1 cellular context compared by ENCODE assay signal in the genomic region with DNA sequence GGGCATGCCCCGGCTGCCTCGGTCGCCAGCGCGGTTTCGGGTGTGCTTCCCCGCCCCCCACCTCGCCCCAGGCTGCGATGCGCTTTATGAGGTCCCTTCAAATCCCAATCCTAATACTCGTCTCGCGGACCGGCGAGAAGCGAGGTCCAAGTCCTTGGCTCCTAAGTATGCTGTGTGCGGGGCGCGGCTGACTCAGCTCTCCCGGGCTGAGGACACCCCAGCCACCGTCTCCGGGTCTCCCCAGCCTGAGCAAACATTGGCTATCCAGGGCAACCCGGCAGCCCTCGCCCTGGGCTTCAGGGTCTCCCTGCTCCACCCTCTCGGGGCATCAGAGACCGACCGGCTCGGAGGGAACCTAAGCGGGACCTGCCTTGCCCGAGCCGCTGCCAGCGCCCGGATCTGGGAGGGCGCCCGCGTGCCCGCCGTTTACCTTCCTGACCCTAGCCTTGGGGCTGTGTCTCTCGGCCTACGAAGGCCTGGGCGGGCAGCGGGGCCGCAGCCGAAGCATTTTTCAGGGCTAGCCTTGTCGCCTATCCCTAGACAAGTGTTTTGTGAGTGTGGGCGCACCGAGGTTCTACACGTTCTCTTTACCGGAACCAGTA.
TF ChIP-seq lines count a peak whose summit lies in the region.

No MANE protein-coding gene starts in this region.

TF ChIP-seq in HepG2, 621 proteins besides CTCF, POLR2A, EP300 and RAD21 (continued from another document):
- TF ChIP-seq, protein P1, sequence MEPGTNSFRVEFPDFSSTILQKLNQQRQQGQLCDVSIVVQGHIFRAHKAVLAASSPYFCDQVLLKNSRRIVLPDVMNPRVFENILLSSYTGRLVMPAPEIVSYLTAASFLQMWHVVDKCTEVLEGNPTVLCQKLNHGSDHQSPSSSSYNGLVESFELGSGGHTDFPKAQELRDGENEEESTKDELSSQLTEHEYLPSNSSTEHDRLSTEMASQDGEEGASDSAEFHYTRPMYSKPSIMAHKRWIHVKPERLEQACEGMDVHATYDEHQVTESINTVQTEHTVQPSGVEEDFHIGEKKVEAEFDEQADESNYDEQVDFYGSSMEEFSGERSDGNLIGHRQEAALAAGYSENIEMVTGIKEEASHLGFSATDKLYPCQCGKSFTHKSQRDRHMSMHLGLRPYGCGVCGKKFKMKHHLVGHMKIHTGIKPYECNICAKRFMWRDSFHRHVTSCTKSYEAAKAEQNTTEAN (CRISPR knock-in tag; conservative IDR thresholded peaks at IDR 0.05) = no peak
- 0 out of 2 replicates have a peak, but pooled peaks have one; percentile 15 for TF ChIP-seq ZNF768 (CRISPR knock-in tag; IDR thresholded peaks at IDR 0.05)
